Comparison of ENCODE assay signal across 34 cellular contexts in genomic region chr5:29715167-29715566, GRCh38.
"Had no signal": no experiment of that assay in that cellular context is flagged by ENCODE, and none has a peak within 500 bp of the region (broad histone marks: within the 10 kb centered on the region; RNA-seq: fewer than 3 reads in every experiment).

No MANE protein-coding gene starts in this region.

- DNase-seq: Karpas-422, Kasumi-1, MG63, MM.1S, MV-4-11, NCI-H1048, NCI-H1092, NCI-H1092 treated with DMSO at 0.1 percent for 48 hours, NCI-H1105, NCI-H1105 treated with DMSO at 0.1 percent for 48 hours, NCI-H1417, NCI-H1417 treated with DMSO at 0.1 percent for 48 hours, NCI-H1436, NCI-H1436 treated with DMSO at 0.1 percent for 48 hours, NCI-H146, NCI-H1694, NCI-H1694 treated with DMSO at 0.1 percent for 48 hours, NCI-H187, NCI-H187 treated with DMSO at 0.1 percent for 48 hours, NCI-H1930, NCI-H2029, NCI-H2029 treated with DMSO at 0.1 percent for 48 hours, NCI-H2081, NCI-H2081 treated with DMSO at 0.1 percent for 48 hours, NCI-H2107, NCI-H2171, NCI-H2171 treated with DMSO at 0.1 percent for 48 hours, NCI-H2227 treated with DMSO at 0.1 percent for 48 hours, NCI-H226, NCI-H345, NCI-H446, NCI-H446 treated with DMSO at 0.1 percent for 48 hours, NCI-H510A had no signal

- H3K4me2 ChIP-seq: KMS-11 had no signal

- H3K9ac ChIP-seq: KMS-11 had no signal

- H3K36me3 ChIP-seq: MG63 had no signal

- H3K4me3 ChIP-seq: MG63 had no signal

- H3K9me3 ChIP-seq: MG63 had no signal

- H3K27me3 ChIP-seq: MG63 had no signal

- H3K27ac ChIP-seq: KMS-11 had no signal
